Comparison of ENCODE assay signal across 1 cellular context in the genomic region with DNA sequence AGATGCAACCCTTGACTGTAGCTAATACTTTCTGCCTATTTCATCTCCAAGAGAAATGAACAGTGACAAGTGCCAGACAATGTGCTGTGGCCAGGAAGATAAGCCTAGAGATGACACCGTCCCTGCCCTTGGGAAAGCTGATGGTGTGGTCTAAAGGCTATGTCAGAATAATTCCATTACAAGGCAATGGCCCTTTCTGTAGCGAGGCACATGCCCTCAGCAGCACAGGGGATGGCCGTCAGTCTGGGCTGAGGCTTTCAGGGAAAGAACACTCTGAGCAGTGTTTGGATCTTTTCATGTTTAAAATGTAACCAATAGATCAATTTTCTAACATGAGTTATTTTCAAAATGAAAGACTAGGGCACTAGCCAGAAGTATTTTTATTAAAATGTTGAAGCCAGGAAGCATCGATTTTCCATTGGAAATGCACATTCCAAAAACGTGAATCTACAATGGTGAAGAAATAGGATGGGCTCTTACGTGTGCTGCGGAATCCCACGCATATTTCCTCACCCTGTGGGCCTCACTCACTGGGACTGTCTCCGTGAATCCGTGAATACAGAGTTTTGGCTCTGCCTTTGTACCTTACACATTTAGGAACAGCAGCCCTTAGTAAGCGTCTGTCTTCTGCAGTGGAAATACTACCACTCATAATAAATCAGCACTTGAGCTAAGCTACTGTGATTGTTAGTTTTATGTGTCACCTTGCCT.
A peak's percentile ranks its signal among the peaks of the same experiment; 100 is the strongest.
TF ChIP-seq lines count a peak whose summit lies in the region.

No MANE protein-coding gene starts in this region.

TF ChIP-seq in IMR-90, 13 proteins besides CTCF, POLR2A, EP300 and RAD21:
- peak; percentile 26; the same call in 1 of the 2 replicates for TF ChIP-seq CEBPB (IDR thresholded peaks at IDR 0.05; ENCODE audit: low read depth, low read length)
- no peak for TF ChIP-seq FOS (IDR thresholded peaks at IDR 0.05; ENCODE audit: low read depth, low read length)
